Comparison of ENCODE assay signal across 1 cellular context in genomic region chr10:23525406-23525805, GRCh38.
TF ChIP-seq lines count a peak whose summit lies in the region.

No MANE protein-coding gene starts in this region.

TF ChIP-seq in GM23338, 12 proteins besides CTCF, POLR2A, EP300 and RAD21 (continued from another document):
- TF ChIP-seq ZNF462 (CRISPR knock-in tag; IDR thresholded peaks at IDR 0.05) (no peak), POLR2AphosphoS5 (IDR thresholded peaks at IDR 0.05; ENCODE audit: low read depth) (no peak), REST (IDR thresholded peaks at IDR 0.05; ENCODE audit: unreplicated experiment) (no peak), EZH2 (IDR thresholded peaks at IDR 0.05; ENCODE audit: low read depth, unreplicated experiment) (no peak), ZNF114 (CRISPR knock-in tag; IDR thresholded peaks at IDR 0.05) (no peak), STAT1 (IDR thresholded peaks at IDR 0.05; ENCODE audit: unreplicated experiment) (no peak), JUNB (IDR thresholded peaks at IDR 0.05; ENCODE audit: unreplicated experiment) (no peak), NANOG (IDR thresholded peaks at IDR 0.05; ENCODE audit: borderline replicate concordance) (no peak), CREB1 (CRISPR knock-in tag; IDR thresholded peaks at IDR 0.05; ENCODE audit: low read depth) (no peak), EZH2phosphoT487 (IDR thresholded peaks at IDR 0.05; ENCODE audit: unreplicated experiment) (no peak)
TF ChIP-seq in GM23338: peak in this region for 0.
